1 cellular context compared by ENCODE assay signal in genomic region chr16:57514371-57514770, GRCh38.
A peak's percentile ranks its signal among the peaks of the same experiment; 100 is the strongest.
TF ChIP-seq lines count a peak whose summit lies in the region.

No MANE protein-coding gene starts in this region.

TF ChIP-seq in HepG2, 621 proteins besides CTCF, POLR2A, EP300 and RAD21:
- TF ChIP-seq MTA3 (CRISPR knock-in tag; IDR thresholded peaks at IDR 0.05) (no peak), HOXA9 (CRISPR knock-in tag; IDR thresholded peaks at IDR 0.05; ENCODE audit: borderline replicate concordance) (no peak), ZNF564 (CRISPR knock-in tag; IDR thresholded peaks at IDR 0.05) (no peak), SOX6 (IDR thresholded peaks at IDR 0.05) (no peak), SOX6 (CRISPR knock-in tag; IDR thresholded peaks at IDR 0.05) (no peak), ZNF720 (CRISPR knock-in tag; IDR thresholded peaks at IDR 0.05) (no peak), ELK4 (CRISPR knock-in tag; IDR thresholded peaks at IDR 0.05; ENCODE audit: borderline replicate concordance) (no peak), ZNF629 (CRISPR knock-in tag; conservative IDR thresholded peaks at IDR 0.05) (peak; percentile 65), ZNF496 (CRISPR knock-in tag; IDR thresholded peaks at IDR 0.05; ENCODE audit: insufficient replicate concordance) (no peak), ZNF780A (CRISPR knock-in tag; IDR thresholded peaks at IDR 0.05) (no peak), ZNF768 (CRISPR knock-in tag; IDR thresholded peaks at IDR 0.05) (peak; percentile 40)
